In genomic region chr5:126508251-126508961, GRCh38 we compare ENCODE assay signal across 10 cellular contexts.
DNase-seq lines count a peak whose midpoint lies in the region; ATAC-seq and TF ChIP-seq lines count a peak whose summit lies in the region.
"Had no signal": no experiment of that assay in that cellular context is flagged by ENCODE, and none has a peak within 500 bp of the region (broad histone marks: within the 10 kb centered on the region; RNA-seq: fewer than 3 reads in every experiment).

No MANE protein-coding gene starts in this region.

- H3K36me3 Mint-ChIP-seq in mesothelial cell of epicardium: no peaks in the 10 kb centered on the region

- no peaks in the 10 kb centered on the region for H3K36me3 ChIP-seq in heart left ventricle
- no peaks in the 10 kb centered on the region for H3K36me3 ChIP-seq in adipocyte (ENCODE audit: control insufficient read depth, insufficient read depth, low read length, severe bottlenecking)
- H3K36me3 ChIP-seq in lower lobe of right lung: no peaks in the 10 kb centered on the region
- H3K36me3 ChIP-seq in uterus: no peaks in the 10 kb centered on the region

- H3K27me3 Mint-ChIP-seq in mesothelial cell of epicardium (ENCODE audit: low read depth): no peaks in the 10 kb centered on the region

- DNase-seq in heart left ventricle: no peak
- no peak for DNase-seq in Right ventricle myocardium superior
- DNase-seq in adipocyte (ENCODE audit: low read depth): no peak
- no peak for DNase-seq in lower lobe of right lung
- no peak for DNase-seq in uterus
- no peak for DNase-seq in mesothelial cell of epicardium (ENCODE audit: low spot score in 2 of 2, unreplicated experiment in 2 of 2)
- no peak for DNase-seq in NCI-H526 (lab: John Stamatoyannopoulos, UW)
- DNase-seq: activated CD4-positive, alpha-beta T cell treated with anti-CD3 and anti-CD28 coated beads, Interleukin-2, amount 50 U/mL, for 1 hour had no signal

- intact Hi-C loops in heart left ventricle (cut with DNase I) (no loop called here), Right ventricle myocardium superior (cut with DNase I) (no loop called here), lower lobe of right lung (cut with DNase I) (no loop called here), uterus (cut with DNase I; ENCODE audit: low total_unique reads) (no loop called here)

- no peak overlapping the region for H3K27ac Mint-ChIP-seq in mesothelial cell of epicardium

- peak overlapping the region; percentile 31 for H3K9ac ChIP-seq in adipocyte (ENCODE audit: low read length)

- ATAC-seq in heart left ventricle (no peak), Right ventricle myocardium superior (ENCODE audit: poor library complexity) (no peak), lower lobe of right lung (no peak), GM19452 (IDR thresholded peaks at IDR 0.05; ENCODE audit: unreplicated experiment) (no peak)

- TF ChIP-seq CTCF in heart left ventricle (IDR thresholded peaks at IDR 0.05): no peak
- TF ChIP-seq CTCF in lower lobe of right lung (IDR thresholded peaks at IDR 0.05): no peak
- no peak for TF ChIP-seq CTCF in uterus (IDR thresholded peaks at IDR 0.05)
- TF ChIP-seq CTCF in mesothelial cell of epicardium (IDR thresholded peaks at IDR 0.05; ENCODE audit: unreplicated experiment): no peak

- no peak overlapping the region for H3K4me3 Mint-ChIP-seq in mesothelial cell of epicardium

- H3K27me3 ChIP-seq in heart left ventricle (no peaks in the 10 kb centered on the region), adipocyte (replicated peaks; ENCODE audit: control insufficient read depth, insufficient read depth, low read length) (no peaks in the 10 kb centered on the region), lower lobe of right lung (ENCODE audit: low read depth) (no peaks in the 10 kb centered on the region), uterus (no peaks in the 10 kb centered on the region)

- no peaks in the 10 kb centered on the region for H3K9me3 Mint-ChIP-seq in mesothelial cell of epicardium

- peak overlapping the region in 1 of 12 donors; percentile 22 for H3K4me3 ChIP-seq in heart left ventricle
- H3K4me3 ChIP-seq in adipocyte (ENCODE audit: low read length): peak overlapping the region; percentile 28
- H3K4me3 ChIP-seq in lower lobe of right lung: no peak overlapping the region
- H3K4me3 ChIP-seq in uterus: no peak overlapping the region

- peak overlapping the region in 10 of 12 donors; percentile 3 to 87 (median 56) for H3K27ac ChIP-seq in heart left ventricle
- peak overlapping the region; percentile 66 for H3K27ac ChIP-seq in lower lobe of right lung
- H3K27ac ChIP-seq in uterus: peak overlapping the region; percentile 80 to 83
- H3K27ac ChIP-seq: C4-2B had no signal

- H3K9me3 ChIP-seq in heart left ventricle (no peaks in the 10 kb centered on the region), adipocyte (ENCODE audit: control insufficient read depth, low read length) (no peaks in the 10 kb centered on the region), lower lobe of right lung (no peaks in the 10 kb centered on the region), uterus (no peaks in the 10 kb centered on the region)

- peaks cover 2% of the 10 kb centered on the region for H3K4me1 Mint-ChIP-seq in mesothelial cell of epicardium

- WGBS in heart left ventricle, 4 donors: 85 to 91% (median 91%) methylated on average over 13 of the region's 13 CpGs

- TF ChIP-seq POLR2A in heart left ventricle (IDR thresholded peaks at IDR 0.05) (no peak), uterus (IDR thresholded peaks at IDR 0.05) (no peak)

- peaks cover 0 to 42% (median 16%) of the 10 kb centered on the region in 12 donors for H3K4me1 ChIP-seq in heart left ventricle
- peaks cover 29% of the 10 kb centered on the region for H3K4me1 ChIP-seq in adipocyte (ENCODE audit: control insufficient read depth, insufficient read depth, low read length)
- peaks cover 17% of the 10 kb centered on the region for H3K4me1 ChIP-seq in lower lobe of right lung
- peaks cover 0 to 3% of the 10 kb centered on the region in 2 donors for H3K4me1 ChIP-seq in uterus
